ENCODE assay signal across 1 cellular context in the genomic region with DNA sequence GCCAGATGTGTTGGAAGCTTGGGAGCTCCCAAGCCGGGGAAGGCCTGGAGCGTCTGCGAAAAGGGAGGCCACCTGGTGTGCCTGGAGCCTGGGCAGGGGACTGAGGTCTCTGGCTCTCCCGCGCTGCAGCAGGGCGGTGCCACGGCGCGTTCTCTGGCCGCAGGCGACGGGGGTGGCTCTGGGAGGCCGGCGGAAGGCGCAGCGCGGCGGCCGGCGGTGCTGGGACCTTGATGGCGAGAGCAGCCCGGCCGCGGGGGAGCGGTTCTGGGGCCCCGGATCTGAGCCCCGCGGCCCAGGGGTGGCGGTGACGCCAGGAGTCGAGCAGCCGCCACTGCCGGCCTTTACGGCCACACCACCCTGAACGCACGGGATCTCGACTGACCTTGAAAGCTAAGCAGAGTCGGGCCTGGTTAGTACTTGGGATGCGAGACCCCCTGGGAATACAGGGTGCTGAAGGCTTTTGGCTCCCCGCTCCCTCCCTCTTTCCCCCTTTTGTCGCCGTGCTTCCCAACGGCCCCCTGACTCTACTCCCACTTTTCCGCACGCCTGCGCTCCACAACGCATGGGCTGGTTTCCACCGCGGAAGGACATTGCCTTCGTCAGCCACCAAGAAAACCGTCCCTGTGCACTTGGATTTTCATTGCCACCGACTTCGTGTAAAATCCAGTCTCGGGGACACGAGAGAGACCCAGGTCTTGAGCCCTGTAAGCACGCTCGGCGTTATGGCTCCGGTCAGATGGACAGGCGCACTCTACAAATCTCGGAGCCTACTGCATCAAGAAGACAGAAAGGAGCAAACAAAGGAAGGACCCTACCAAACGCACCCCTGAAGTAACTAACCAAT.
TF ChIP-seq lines count a peak whose summit lies in the region.

No MANE protein-coding gene starts in this region.

TF ChIP-seq in WTC11, 78 proteins besides CTCF, POLR2A, EP300 and RAD21 (continued from another document):
- TF ChIP-seq, protein P1, sequence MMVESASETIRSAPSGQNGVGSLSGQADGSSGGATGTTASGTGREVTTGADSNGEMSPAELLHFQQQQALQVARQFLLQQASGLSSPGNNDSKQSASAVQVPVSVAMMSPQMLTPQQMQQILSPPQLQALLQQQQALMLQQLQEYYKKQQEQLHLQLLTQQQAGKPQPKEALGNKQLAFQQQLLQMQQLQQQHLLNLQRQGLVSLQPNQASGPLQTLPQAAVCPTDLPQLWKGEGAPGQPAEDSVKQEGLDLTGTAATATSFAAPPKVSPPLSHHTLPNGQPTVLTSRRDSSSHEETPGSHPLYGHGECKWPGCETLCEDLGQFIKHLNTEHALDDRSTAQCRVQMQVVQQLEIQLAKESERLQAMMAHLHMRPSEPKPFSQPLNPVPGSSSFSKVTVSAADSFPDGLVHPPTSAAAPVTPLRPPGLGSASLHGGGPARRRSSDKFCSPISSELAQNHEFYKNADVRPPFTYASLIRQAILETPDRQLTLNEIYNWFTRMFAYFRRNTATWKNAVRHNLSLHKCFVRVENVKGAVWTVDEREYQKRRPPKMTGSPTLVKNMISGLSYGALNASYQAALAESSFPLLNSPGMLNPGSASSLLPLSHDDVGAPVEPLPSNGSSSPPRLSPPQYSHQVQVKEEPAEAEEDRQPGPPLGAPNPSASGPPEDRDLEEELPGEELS (CRISPR knock-in tag; IDR thresholded peaks at IDR 0.05) = no peak
- TF ChIP-seq ZNF423 (CRISPR knock-in tag; IDR thresholded peaks at IDR 0.05) (no peak), OVOL2 (CRISPR knock-in tag; IDR thresholded peaks at IDR 0.05; ENCODE audit: borderline replicate concordance) (no peak), ZNF263 (CRISPR knock-in tag; IDR thresholded peaks at IDR 0.05; ENCODE audit: low read depth) (no peak), ZNF219 (CRISPR knock-in tag; IDR thresholded peaks at IDR 0.05; ENCODE audit: borderline replicate concordance) (no peak), ZBTB21 (CRISPR knock-in tag; IDR thresholded peaks at IDR 0.05; ENCODE audit: borderline replicate concordance) (no peak), ZNF416 (CRISPR knock-in tag; IDR thresholded peaks at IDR 0.05) (no peak), NFE2L1 (CRISPR knock-in tag; IDR thresholded peaks at IDR 0.05) (no peak), NR1H2 (CRISPR knock-in tag; IDR thresholded peaks at IDR 0.05) (no peak), FOXK1 (CRISPR knock-in tag; IDR thresholded peaks at IDR 0.05) (no peak)
